1 cellular context compared by ENCODE assay signal in genomic region chr3:183287301-183287971, GRCh38.
TF ChIP-seq lines count a peak whose summit lies in the region.

No MANE protein-coding gene starts in this region.

TF ChIP-seq in K562, 482 proteins besides CTCF, POLR2A, EP300 and RAD21 (continued from another document and continues in another):
- TF ChIP-seq POLR2AphosphoS2 (IDR thresholded peaks at IDR 0.05; ENCODE audit: low read length) (no peak), ZNF449 (CRISPR knock-in tag; IDR thresholded peaks at IDR 0.05) (no peak; the same call in 1 of the 2 replicates), ZBTB5 (IDR thresholded peaks at IDR 0.05) (no peak), HNRNPL (IDR thresholded peaks at IDR 0.05; ENCODE audit: low read depth, low read length) (no peak), PCBP2 (IDR thresholded peaks at IDR 0.05; ENCODE audit: low read depth, low read length, poor library complexity, severe bottlenecking) (no peak), ZNF766 (CRISPR knock-in tag; conservative IDR thresholded peaks at IDR 0.05) (peak; percentile 73), SMAD1 (IDR thresholded peaks at IDR 0.05; ENCODE audit: low read depth, low read length, partially characterized antibody) (no peak), USF1 (CRISPR knock-in tag; IDR thresholded peaks at IDR 0.05) (peak; percentile 73), HDAC2 (IDR thresholded peaks at IDR 0.05) (0 out of 2 replicates have a peak, but pooled peaks have one; percentile 17), ADNP (tag; IDR thresholded peaks at IDR 0.05) (no peak), BHLHE40 (IDR thresholded peaks at IDR 0.05; ENCODE audit: low read length) (no peak), SMARCC2 (IDR thresholded peaks at IDR 0.05; ENCODE audit: low read depth) (peak; percentile 55; the same call in 1 of the 2 replicates), ZNF311 (CRISPR knock-in tag; IDR thresholded peaks at IDR 0.05) (peak; percentile 70; the same call in 1 of the 2 replicates), ZNF76 (CRISPR knock-in tag; IDR thresholded peaks at IDR 0.05; ENCODE audit: borderline replicate concordance) (no peak), ZBTB43 (CRISPR knock-in tag; IDR thresholded peaks at IDR 0.05) (no peak), GTF2B (IDR thresholded peaks at IDR 0.05; ENCODE audit: extremely low read depth, insufficient read length) (no peak), ZNF175 (CRISPR knock-in tag; IDR thresholded peaks at IDR 0.05; ENCODE audit: low read depth) (peak; percentile 94), THRB (CRISPR knock-in tag; conservative IDR thresholded peaks at IDR 0.05) (no peak), KAT2B (IDR thresholded peaks at IDR 0.05; ENCODE audit: low read depth, low read length) (no peak), ZHX1 (conservative IDR thresholded peaks at IDR 0.05; ENCODE audit: low read length) (no peak), STAG1 (CRISPR knock-in tag; IDR thresholded peaks at IDR 0.05; ENCODE audit: borderline replicate concordance) (no peak), NRF1 (conservative IDR thresholded peaks at IDR 0.05 in 1 of 2, IDR thresholded peaks at IDR 0.05 in 1 of 2) (peak in 1 of 2 experiments; percentile 7; a peak in 1 of 4 replicates), NFRKB (IDR thresholded peaks at IDR 0.05; ENCODE audit: low read depth) (peak; percentile 58), SNAPC5 (CRISPR knock-in tag; IDR thresholded peaks at IDR 0.05) (no peak), ZNF134 (CRISPR knock-in tag; conservative IDR thresholded peaks at IDR 0.05) (0 out of 2 replicates have a peak, but pooled peaks have one; percentile 26), ZBTB1 (CRISPR knock-in tag; IDR thresholded peaks at IDR 0.05; ENCODE audit: borderline replicate concordance, low read depth) (no peak), FOXP1 (CRISPR knock-in tag; IDR thresholded peaks at IDR 0.05) (no peak), RBM25 (IDR thresholded peaks at IDR 0.05; ENCODE audit: low read depth, low read length, severe bottlenecking) (no peak), RBM39 (optimal IDR thresholded peaks at IDR 0.05; ENCODE audit: low read depth, low read length) (no peak), PTTG1 (tag; IDR thresholded peaks at IDR 0.05; ENCODE audit: low read depth) (0 out of 2 replicates have a peak, but pooled peaks have one; percentile 23), ZBTB11 (CRISPR knock-in tag; IDR thresholded peaks at IDR 0.05) (no peak; a peak in 1 of 6 replicates), ZNF655 (CRISPR knock-in tag; IDR thresholded peaks at IDR 0.05) (no peak), HMGN3 (IDR thresholded peaks at IDR 0.05; ENCODE audit: borderline replicate concordance, extremely low read depth, insufficient read length, low read depth, low read length) (no peak), ELF2 (CRISPR knock-in tag; IDR thresholded peaks at IDR 0.05) (no peak), ZNF507 (tag; conservative IDR thresholded peaks at IDR 0.05) (no peak), POLR3G (IDR thresholded peaks at IDR 0.05; ENCODE audit: extremely low read depth, insufficient read length, insufficient replicate concordance) (no peak), MAFF (IDR thresholded peaks at IDR 0.05; ENCODE audit: low read length) (peak; percentile 69; the same call in 1 of the 2 replicates), RFX7 (CRISPR knock-in tag; IDR thresholded peaks at IDR 0.05) (no peak), CBX8 (IDR thresholded peaks at IDR 0.05; ENCODE audit: borderline replicate concordance, extremely low read depth, low read depth, low read length, poor library complexity, severe bottlenecking) (no peak), ZBTB2 (IDR thresholded peaks at IDR 0.05) (no peak), BACH1 (tag; IDR thresholded peaks at IDR 0.05) (peak; percentile 94), TRIM28 (IDR thresholded peaks at IDR 0.05) (no peak), MCM5 (IDR thresholded peaks at IDR 0.05; ENCODE audit: low read depth) (no peak), CREB3L1 (IDR thresholded peaks at IDR 0.05; ENCODE audit: borderline replicate concordance, low read depth) (no peak), CREB1 (IDR thresholded peaks at IDR 0.05) (peak; percentile 38; the same call in 1 of the 2 replicates), CREB1 (CRISPR knock-in tag; IDR thresholded peaks at IDR 0.05) (no peak)
